ENCODE assay signal across 12 cellular contexts in the genomic region with DNA sequence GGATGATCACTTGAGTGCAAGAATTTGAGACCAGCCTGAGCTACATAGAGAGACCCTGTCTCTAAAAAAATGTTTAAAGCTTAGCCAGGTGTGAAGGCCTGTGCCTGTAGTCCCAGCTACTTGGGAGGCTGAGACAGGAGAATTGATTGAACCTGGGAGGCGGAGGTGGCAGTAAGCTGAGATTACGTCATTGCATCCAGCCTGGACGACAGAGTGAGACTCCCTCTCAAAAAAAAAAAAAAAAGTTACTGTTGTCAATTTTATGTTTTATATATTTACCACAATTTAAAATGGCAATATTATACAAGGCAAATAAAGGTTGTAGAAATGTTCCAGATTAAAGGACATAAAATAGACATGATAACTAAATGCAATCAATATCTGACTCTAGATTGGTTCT. TPM values are rescaled to one million over a fixed set of nuclear protein-coding genes. Genes with fewer than 3 reads are reported as not detected.
"Had no signal": no experiment of that assay in that cellular context is flagged by ENCODE, and none has a peak within 500 bp of the region (broad histone marks: within the 10 kb centered on the region; RNA-seq: fewer than 3 reads in every experiment).

No MANE protein-coding gene starts in this region.

- FAIRE-seq: H1, H54 had no signal

- H3K27ac ChIP-seq: GM23248 had no signal

- H3K9ac ChIP-seq: GM23248 had no signal

- H3K4me1 ChIP-seq: HAP-1 had no signal

- H3K9me3 ChIP-seq: HAP-1 had no signal

- H3K4me3 ChIP-seq: GM23248, GM23338, HAP-1 had no signal

- H3K4me2 ChIP-seq: GM23338 had no signal

- DNase-seq: GM23248, GOT3, H7, H9, HCEC 1CT, HFFc6 had no signal

- ATAC-seq: GM23338, HCT116 had no signal

- H2AFZ ChIP-seq: GM23248, GM23338 had no signal

- H3K36me3 ChIP-seq: HAP-1 had no signal

RNA-seq across cellular contexts. Expression of a gene that starts 29.2 kb away (rescaled TPM):
- total RNA-seq: GM23248, GM23338, H1, H4, H7, H9, HFFc6 had no signal
- polyA plus RNA-seq: GM23248, H1 had no signal
